8 cellular contexts compared by ENCODE assay signal in genomic region chr21:44011774-44012473, GRCh38. TPM values are rescaled to one million over a fixed set of nuclear protein-coding genes. Genes with fewer than 3 reads are reported as not detected.
A peak's percentile ranks its signal among the peaks of the same experiment; 100 is the strongest.
DNase-seq lines count a peak whose midpoint lies in the region; ATAC-seq, FAIRE-seq and TF ChIP-seq lines count a peak whose summit lies in the region.

Gene TRAPPC10, plus strand, starts transcription at chr21:44012309. Its CDS starts 185 bp downstream, at chr21:44012494.

- peak within 1 kb of the TSS; percentile 88 for H2AFZ ChIP-seq in mammary epithelial cell (ENCODE audit: low read depth, low read length)

- H3K4me3 ChIP-seq in WI38 (ENCODE audit: low read depth, low read length) (peak within 1 kb of the TSS; percentile 77), mammary epithelial cell (replicated peaks in 1 of 3; ENCODE audit: insufficient read depth in 1 of 3, low read depth in 2 of 3, low read length in 3 of 3) (peak within 1 kb of the TSS; percentile 61 to 84 (median 65)), small intestine (ENCODE audit: low read depth in 1 of 2, low read length in 2 of 2) (peak within 1 kb of the TSS; percentile 98 to 99)

- DNase-seq in SIG-M5 treated with dmso at 0.1 percent for 504 hours (lab: John Stamatoyannopoulos, UW; ENCODE audit: unreplicated experiment) (peak; percentile 80), SIG-M5 (lab: John Stamatoyannopoulos, UW) (no peak), NCI-H2196 (lab: John Stamatoyannopoulos, UW; ENCODE audit: unreplicated experiment) (peak; percentile 89), mammary epithelial cell (peak; percentile 85), iPS-NIHi7 (ENCODE audit: extremely low spot score) (peak; percentile 83), small intestine (peak; percentile 83)

- TF ChIP-seq CTCF in WI38 (IDR thresholded peaks at IDR 0.05; ENCODE audit: low read depth, low read length) (no peak), mammary epithelial cell (conservative IDR thresholded peaks at IDR 0.05 in 1 of 2, IDR thresholded peaks at IDR 0.05 in 1 of 2; ENCODE audit: extremely low read depth in 1 of 2, insufficient read depth in 1 of 2, low read depth in 1 of 2, low read length in 2 of 2) (no peak)

- peak within 1 kb of the TSS; percentile 75 for H3K9ac ChIP-seq in mammary epithelial cell (ENCODE audit: insufficient read depth, low read length)

- peak within 1 kb of the TSS; percentile 90 for H3K4me2 ChIP-seq in mammary epithelial cell (ENCODE audit: insufficient read depth, low read depth, low read length)

- dilution Hi-C loops in mammary epithelial cell (cut with HindIII; ENCODE audit: low sequenced_read_pairs) = loop anchor here (5.0 kb wide), 3 partner anchors 200 to 325 kb away; partner anchors contain the start of gene CFAP410

- 13% methylated on average over 3 of the region's 96 CpGs for WGBS in mammary epithelial cell (ENCODE audit: low coverage, missing lambda C conversion rate)
- 0% methylated on average over 30 to 96 of the region's 96 CpGs for WGBS in small intestine, 3 donors

- intact Hi-C loops in mammary epithelial cell (cut with micrococcal nuclease) = no loop called here

- no peaks in the 10 kb centered on the region for H3K27me3 ChIP-seq in mammary epithelial cell (ENCODE audit: insufficient read depth, low read length)
- no peaks in the 10 kb centered on the region for H3K27me3 ChIP-seq in small intestine (ENCODE audit: control insufficient read depth in 2 of 2, insufficient read depth in 2 of 2, low read length in 2 of 2)

- no peak for FAIRE-seq in small intestine (lab: Jason Lieb, UNC)

- H4K20me1 ChIP-seq in mammary epithelial cell (ENCODE audit: insufficient read depth, low read length) = peaks cover 2% of the 10 kb centered on the region

- H3K36me3 ChIP-seq in mammary epithelial cell (ENCODE audit: insufficient read depth, low read length) = no peaks in the 10 kb centered on the region
- no peaks in the 10 kb centered on the region for H3K36me3 ChIP-seq in small intestine (ENCODE audit: control insufficient read depth in 2 of 2, insufficient read depth in 2 of 2, low read length in 2 of 2)

- no TSS peak for BruUV-seq in mammary epithelial cell (replicated peaks; lab: Mats Ljungman, UMichigan)

- H3K4me1 ChIP-seq in mammary epithelial cell (ENCODE audit: insufficient read depth, low read length) = peaks cover 13% of the 10 kb centered on the region
- H3K4me1 ChIP-seq in small intestine (ENCODE audit: control insufficient read depth in 2 of 2, insufficient read depth in 1 of 2, low read depth in 1 of 2, low read length in 1 of 2) = peaks cover 0 to 6% of the 10 kb centered on the region in 2 donors

- H3K79me2 ChIP-seq in mammary epithelial cell (ENCODE audit: insufficient read depth, low read length) = peaks cover 52% of the 10 kb centered on the region

- peak; percentile 57 for ATAC-seq in HG02973 (IDR thresholded peaks at IDR 0.05; ENCODE audit: unreplicated experiment)

- H3K9me3 ChIP-seq in mammary epithelial cell (replicated peaks; ENCODE audit: insufficient read depth, low read length) (no peaks in the 10 kb centered on the region), small intestine (ENCODE audit: control insufficient read depth, low read depth) (no peaks in the 10 kb centered on the region)

- peak within 1 kb of the TSS; percentile 67 for H3K27ac ChIP-seq in mammary epithelial cell (ENCODE audit: insufficient read depth, low read depth, low read length)
- peak within 1 kb of the TSS; percentile 99 for H3K27ac ChIP-seq in small intestine (ENCODE audit: low read depth in 1 of 2, low read length in 1 of 2)

- in situ Hi-C loops in mammary epithelial cell (cut with MboI; ENCODE audit: low sequenced_read_pairs in 2 of 2) = no loop called here

- CTCF ChIA-PET in mammary epithelial cell (lab: Charles Lee; ENCODE audit: low non-redundant PET) = no interaction called here

RNA-seq across cellular contexts. Expression of gene TRAPPC10, which starts in this region (rescaled TPM):
- 10 to 100 TPM; 36.3 to 37.3 TPM for total RNA-seq in mammary epithelial cell
- polyA plus RNA-seq in mammary epithelial cell = 18.3 TPM
- 113 TPM for polyA minus RNA-seq in mammary epithelial cell
- polyA plus RNA-seq in small intestine = 10 to 100 TPM in 1 of 3 donors, 1 to 10 TPM in 2; 8.4 to 14.0 (median 8.7) TPM
